ENCODE assay signal across 8 cellular contexts in the genomic region with DNA sequence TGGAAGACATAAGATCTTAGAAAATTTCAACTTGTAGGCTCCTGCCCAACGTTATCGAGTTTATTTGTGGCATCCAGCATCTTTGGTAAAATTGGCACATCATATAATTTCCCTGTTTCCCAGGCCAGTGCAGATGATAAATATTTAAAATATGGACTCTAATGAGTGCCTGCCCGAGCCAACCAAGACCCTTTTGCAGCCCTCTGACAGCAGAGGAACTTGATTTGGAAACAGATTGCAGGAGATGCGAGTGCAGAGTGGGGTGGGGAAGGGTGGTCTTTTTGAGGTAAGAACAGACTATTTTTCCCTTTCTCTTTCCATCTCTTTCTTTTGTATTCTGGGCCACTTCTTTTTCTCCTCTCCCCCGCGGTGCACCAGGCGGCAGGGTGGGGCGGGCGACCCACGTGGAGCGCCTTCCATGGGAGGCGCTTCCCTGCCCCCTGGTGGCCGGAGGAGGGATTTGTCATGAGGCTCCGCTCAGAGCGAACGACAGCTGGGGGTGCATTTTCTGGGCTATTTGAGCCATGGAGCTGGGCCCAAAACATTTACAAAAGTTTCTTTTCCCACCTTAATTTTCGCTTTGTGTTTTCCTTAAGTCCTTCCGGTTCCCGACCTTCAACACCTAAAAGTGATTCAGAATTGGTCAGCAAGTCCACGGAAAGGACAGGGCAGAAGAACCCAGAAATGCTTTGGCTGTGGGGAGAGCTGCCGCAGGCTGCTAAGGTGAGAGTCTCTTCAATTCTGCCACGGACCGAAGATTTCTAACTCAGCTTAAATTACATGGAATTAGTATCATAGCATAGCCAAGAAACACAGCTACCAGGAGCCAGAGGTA. TPM values are rescaled to one million over a fixed set of nuclear protein-coding genes. Genes with fewer than 3 reads are reported as not detected.
DNase-seq lines count a peak whose midpoint lies in the region; ATAC-seq and TF ChIP-seq lines count a peak whose summit lies in the region.

No MANE protein-coding gene starts in this region.

- H3K36me3 ChIP-seq in upper lobe of right lung = peaks cover 66% of the 10 kb centered on the region

- in situ Hi-C loops in G401 (cut with HindIII; ENCODE audit: low sequenced_read_pairs) (loop anchor here (25.0 kb wide), 1 partner anchor 92 kb away; no protein-coding TSS in a partner anchor), KBM-7 (cut with MboI; ENCODE audit: low pct_unique_long_range_greater_than_20kb, low sequenced_read_pairs) (loop anchor here (25.0 kb wide), 1 partner anchor 92 kb away; no protein-coding TSS in a partner anchor), SK-MEL-5 (cut with HindIII; ENCODE audit: low pct_unique_long_range_greater_than_20kb, low sequenced_read_pairs) (loop anchor here (25.0 kb wide), 1 partner anchor 92 kb away; no protein-coding TSS in a partner anchor)

- no peak overlapping the region for H3K27ac ChIP-seq in upper lobe of right lung

- H3K4me3 ChIP-seq in upper lobe of right lung = no peak overlapping the region

- intact Hi-C loops in posterior cingulate gyrus (cut with DNase I) (loop anchor here (1.0 to 10.0 kb wide), 3 partner anchors 32 to 304 kb away; partner anchors contain the start of gene LPIN1), upper lobe of right lung (cut with DNase I) (no loop called here)

- H3K27me3 ChIP-seq in upper lobe of right lung = no peaks in the 10 kb centered on the region

- TF ChIP-seq CTCF in upper lobe of right lung (IDR thresholded peaks at IDR 0.05) = peak; percentile 99

- DNase-seq in G401 (ENCODE audit: low spot score) (peak; percentile 82), KBM-7 (peak; percentile 76), SK-MEL-5 (ENCODE audit: low read depth, low spot score) (peak; percentile 81), glomerular visceral epithelial cell (ENCODE audit: extremely low spot score) (peak; percentile 64), posterior cingulate gyrus (peak; percentile 63 to 98 (median 84)), upper lobe of right lung (peak; percentile 89)
- peak; percentile 89 for DNase-seq in activated naive CD4-positive, alpha-beta T cell treated with Interleukin-2 at 50 U/mL for 16 hours

- H3K4me1 ChIP-seq in upper lobe of right lung = peaks cover 13% of the 10 kb centered on the region

- H3K9me3 ChIP-seq in upper lobe of right lung = no peaks in the 10 kb centered on the region

- ATAC-seq in GM21723 (IDR thresholded peaks at IDR 0.05; ENCODE audit: unreplicated experiment) (peak; percentile 86), upper lobe of right lung (peak; percentile 98)

RNA-seq across cellular contexts. Expression of gene LPIN1, which starts 32.7 kb away (rescaled TPM):
- total RNA-seq in G401 (2014; rRNA removed; shearing (Covaris generic)) = 12.7 and 30.4 TPM in 2 replicates
- total RNA-seq in SK-MEL-5 (2014; rRNA removed; shearing (Covaris generic)) = 43.4 and 45.8 TPM in 2 replicates
- 39.0 and 47.0 TPM in 2 replicates for polyA plus RNA-seq in SK-MEL-5 (2015; cell fraction: cytosol; rRNA removed)
- polyA plus RNA-seq in SK-MEL-5 (2015; cell fraction: nucleus; rRNA removed) = 72.0 and 79.3 TPM in 2 replicates
- total RNA-seq in upper lobe of right lung = 62.9 TPM
